In genomic region chr20:35462351-35462750, GRCh38 we compare ENCODE assay signal across 18 cellular contexts. TPM values are rescaled to one million over a fixed set of nuclear protein-coding genes. Genes with fewer than 3 reads are reported as not detected.
DNase-seq lines count a peak whose midpoint lies in the region; ATAC-seq and TF ChIP-seq lines count a peak whose summit lies in the region.
"Had no signal": no experiment of that assay in that cellular context is flagged by ENCODE, and none has a peak within 500 bp of the region (broad histone marks: within the 10 kb centered on the region; RNA-seq: fewer than 3 reads in every experiment).

No MANE protein-coding gene starts in this region.

- peaks cover 0 to 23% (median 3%) of the 10 kb centered on the region in 6 donors for H3K4me1 ChIP-seq in spleen
- H3K4me1 ChIP-seq: HAP-1 had no signal

- peaks cover 42% of the 10 kb centered on the region for H3K4me1 Mint-ChIP-seq in brain
- peaks cover 16% of the 10 kb centered on the region for H3K4me1 Mint-ChIP-seq in activated T-cell treated with anti-CD3 and anti-CD28 coated beads, Interleukin-2, amount 50 U/mL, for 72 hours (ENCODE audit: low read depth)

- intact Hi-C loops in spleen (cut with DNase I; ENCODE audit: low total_unique reads) = loop anchor here (5.0 to 10.0 kb wide), 2 partner anchors 162 to 425 kb away; no protein-coding TSS in a partner anchor

- TF ChIP-seq POLR2A in spleen (IDR thresholded peaks at IDR 0.05) = no peak

- H3K36me3 ChIP-seq in spleen = peaks cover 0 to 65% (median 15%) of the 10 kb centered on the region in 6 donors
- H3K36me3 ChIP-seq: ovary had no signal

- no peak overlapping the region for H3K27ac ChIP-seq in spleen
- H3K27ac ChIP-seq: ovary had no signal

- WGBS in spleen, 5 donors = 66 to 94% (median 88%) methylated on average over 2 of the region's 2 CpGs

- TF ChIP-seq CTCF in brain (conservative IDR thresholded peaks at IDR 0.05) (no peak), spleen (IDR thresholded peaks at IDR 0.05 in 8 of 11, conservative IDR thresholded peaks at IDR 0.05 in 3 of 11) (no peak)

- H3K36me3 Mint-ChIP-seq in brain = peaks cover 57% of the 10 kb centered on the region
- peaks cover 1 to 3% of the 10 kb centered on the region in 2 donors for H3K36me3 Mint-ChIP-seq in activated T-cell treated with anti-CD3 and anti-CD28 coated beads, Interleukin-2, amount 50 U/mL, for 72 hours (ENCODE audit: insufficient read depth in 2 of 2)

- no peaks in the 10 kb centered on the region for H3K9me3 Mint-ChIP-seq in brain
- no peaks in the 10 kb centered on the region for H3K9me3 Mint-ChIP-seq in activated T-cell treated with anti-CD3 and anti-CD28 coated beads, Interleukin-2, amount 50 U/mL, for 72 hours
- H3K9me3 Mint-ChIP-seq: activated naive CD4-positive, alpha-beta T cell treated with anti-CD3 and anti-CD28 coated beads, Interleukin-2, amount 50 U/mL, for 24 hours; T-cell had no signal

- no peak overlapping the region for H3K4me3 ChIP-seq in spleen
- H3K4me3 ChIP-seq: HAP-1, ovary had no signal

- H3K27ac Mint-ChIP-seq in brain = peak overlapping the region in 3 of 5 experiments; percentile 14 to 72 (median 40)
- H3K27ac Mint-ChIP-seq in activated T-cell treated with anti-CD3 and anti-CD28 coated beads, Interleukin-2, amount 50 U/mL, for 72 hours = no peak overlapping the region
- H3K27ac Mint-ChIP-seq: activated naive CD4-positive, alpha-beta T cell treated with anti-CD3 and anti-CD28 coated beads, Interleukin-2, amount 50 U/mL, for 24 hours; T-cell had no signal

- no peak for ATAC-seq in activated T-cell treated with anti-CD3 and anti-CD28 coated beads, Interleukin-2, amount 50 U/mL, for 72 hours (replicated peaks in 1 of 2)
- ATAC-seq: T-cell had no signal

- no peak overlapping the region for H3K4me3 Mint-ChIP-seq in brain
- no peak overlapping the region for H3K4me3 Mint-ChIP-seq in activated T-cell treated with anti-CD3 and anti-CD28 coated beads, Interleukin-2, amount 50 U/mL, for 72 hours
- H3K4me3 Mint-ChIP-seq: activated naive CD4-positive, alpha-beta T cell treated with anti-CD3 and anti-CD28 coated beads, Interleukin-2, amount 50 U/mL, for 24 hours; T-cell had no signal

- peaks cover 3% of the 10 kb centered on the region for H3K27me3 Mint-ChIP-seq in brain
- no peaks in the 10 kb centered on the region for H3K27me3 Mint-ChIP-seq in activated T-cell treated with anti-CD3 and anti-CD28 coated beads, Interleukin-2, amount 50 U/mL, for 72 hours (ENCODE audit: low read depth)
- H3K27me3 Mint-ChIP-seq: activated naive CD4-positive, alpha-beta T cell treated with anti-CD3 and anti-CD28 coated beads, Interleukin-2, amount 50 U/mL, for 24 hours; T-cell had no signal

- DNase-seq in DMS 273 treated with DMSO at 0.1 percent for 48 hours (lab: John Stamatoyannopoulos, UW) (peak; percentile 71), NCI-H1436 (lab: John Stamatoyannopoulos, UW) (peak; percentile 91), NCI-H69 (lab: John Stamatoyannopoulos, UW) (peak; percentile 90), spleen (no peak), EL (no peak), anterior cingulate cortex (lab: John Stamatoyannopoulos, UW) (no peak)
- DNase-seq in activated T-cell treated with anti-CD3 and anti-CD28 coated beads, Interleukin-2, amount 50 U/mL, for 72 hours = no peak
- DNase-seq: activated CD8-positive, alpha-beta memory T cell treated with anti-CD3 and anti-CD28 coated beads, Interleukin-2, amount 50 U/mL, for 4 hours; AML-193; effector memory CD4-positive, alpha-beta T cell; GDM1; KBM-7; ovary; stimulated activated naive CD4-positive, alpha-beta T cell; T-cell had no signal

- H3K9me3 ChIP-seq in spleen = no peaks in the 10 kb centered on the region
- H3K9me3 ChIP-seq: HAP-1, ovary had no signal

- H3K27me3 ChIP-seq in spleen (replicated peaks in 1 of 7) = no peaks in the 10 kb centered on the region
- H3K27me3 ChIP-seq: ovary had no signal

RNA-seq across cellular contexts. Expression of gene CEP250, which starts 7.0 kb away (rescaled TPM):
- polyA plus RNA-seq in brain (ENCODE audit: insufficient read depth, low read depth, low replicate concordance) (49.7 TPM), spleen (10 to 100 TPM; 15.2 to 25.6 (median 15.7) TPM)
- total RNA-seq in activated T-cell treated with anti-CD3 and anti-CD28 coated beads, Interleukin-2, amount 50 U/mL, for 72 hours = 10 to 100 TPM; 45.1 to 55.0 TPM
- 10 to 100 TPM; 44.3 to 70.0 (median 50.6) TPM for total RNA-seq in spleen

RNA-seq across cellular contexts. Expression of gene GDF5, which starts 24.3 kb away (rescaled TPM):
- polyA plus RNA-seq in brain (ENCODE audit: insufficient read depth, low read depth, low replicate concordance) (0.25 TPM), spleen (under 1 TPM; 0.02 to 0.06 (median 0.03) TPM)
- total RNA-seq in activated T-cell treated with anti-CD3 and anti-CD28 coated beads, Interleukin-2, amount 50 U/mL, for 72 hours = not detected
- total RNA-seq in spleen = not detected
- polyA plus RNA-seq: ovary had no signal

RNA-seq across cellular contexts. Expression of gene UQCC1, which starts 50.6 kb away (rescaled TPM):
- 63.7 TPM for polyA plus RNA-seq in brain (ENCODE audit: insufficient read depth, low read depth, low replicate concordance)
- 10 to 100 TPM; 76.2 to 84.1 TPM for total RNA-seq in activated T-cell treated with anti-CD3 and anti-CD28 coated beads, Interleukin-2, amount 50 U/mL, for 72 hours
- total RNA-seq in spleen = 10 to 100 TPM; 38.1 to 69.0 (median 46.7) TPM
- polyA plus RNA-seq in spleen = 10 to 100 TPM; 20.8 to 24.6 (median 23.1) TPM

Comparison
In these comparisons a context has a peak if more than half of its experiments do, and no peak if none do; other contexts are left out.
1. DNase-seq: peak in DMS 273 treated with DMSO at 0.1 percent for 48 hours (single experiment), NCI-H1436 (single experiment) and NCI-H69 (single experiment); none in activated T-cell treated with anti-CD3 and anti-CD28 coated beads, Interleukin-2, amount 50 U/mL, for 72 hours (0 of 2), spleen (single experiment), EL (single experiment) and anterior cingulate cortex (0 of 58).